8 cellular contexts compared by ENCODE assay signal in genomic region chr2:10414000-10414451, GRCh38. TPM values are rescaled to one million over a fixed set of nuclear protein-coding genes. Genes with fewer than 3 reads are reported as not detected.
A peak's percentile ranks its signal among the peaks of the same experiment; 100 is the strongest.
DNase-seq lines count a peak whose midpoint lies in the region; ATAC-seq and TF ChIP-seq lines count a peak whose summit lies in the region.
"Had no signal": no experiment of that assay in that cellular context is flagged by ENCODE, and none has a peak within 500 bp of the region (broad histone marks: within the 10 kb centered on the region; RNA-seq: fewer than 3 reads in every experiment).

No MANE protein-coding gene starts in this region.

- in situ Hi-C loops in astrocyte of the spinal cord (cut with HindIII; ENCODE audit: low sequenced_read_pairs): no loop called here

- no peak overlapping the region for H3K4me3 ChIP-seq in GM12865 (ENCODE audit: low read depth, low read length)
- no peak overlapping the region for H3K4me3 ChIP-seq in astrocyte of the spinal cord (ENCODE audit: low read depth, low read length)

- peak; percentile 48 for DNase-seq in GM12865 (ENCODE audit: low read depth)
- peak; percentile 62 for DNase-seq in NCI-H146 (lab: John Stamatoyannopoulos, UW)
- peak; percentile 48 for DNase-seq in astrocyte of the spinal cord (ENCODE audit: low read depth, low spot score)
- peak; percentile 71 for DNase-seq in myocyte (ENCODE audit: low read depth)
- no peak for DNase-seq in erythroblast (lab: John Stamatoyannopoulos, UW)
- no peak for DNase-seq in Ammon's horn (ENCODE audit: low spot score)
- DNase-seq: activated T-cell treated with anti-CD3 and anti-CD28 coated beads, Interleukin-2, amount 50 U/mL, for 4 hours had no signal

- no peak for TF ChIP-seq CTCF in GM12865 (IDR thresholded peaks at IDR 0.05; ENCODE audit: insufficient read depth, low read depth, low read length, missing control alignments)
- no peak for TF ChIP-seq CTCF in astrocyte of the spinal cord (IDR thresholded peaks at IDR 0.05; ENCODE audit: low read depth, low read length)

- TF ChIP-seq POLR2A in erythroblast (IDR thresholded peaks at IDR 0.05; ENCODE audit: low read length): no peak

- ATAC-seq in GM18867 (IDR thresholded peaks at IDR 0.05; ENCODE audit: unreplicated experiment): no peak
- ATAC-seq: activated T-cell treated with anti-CD3 and anti-CD28 coated beads, Interleukin-2, amount 50 U/mL, for 4 hours had no signal

RNA-seq across cellular contexts. Expression of gene ODC1, which starts 34.1 kb away (rescaled TPM):
- total RNA-seq in myocyte: 338 and 376 TPM in 2 replicates
- 107 TPM for polyA plus RNA-seq in myocyte (2012)

Comparison
In these comparisons a context has a peak if more than half of its experiments do, and no peak if none do; other contexts are left out.
1. DNase-seq: peak in GM12865 (single experiment), NCI-H146 (single experiment), astrocyte of the spinal cord (single experiment) and myocyte (single experiment); none in erythroblast (0 of 2) and Ammon's horn (single experiment).